ENCODE assay signal across 8 cellular contexts in the genomic region with DNA sequence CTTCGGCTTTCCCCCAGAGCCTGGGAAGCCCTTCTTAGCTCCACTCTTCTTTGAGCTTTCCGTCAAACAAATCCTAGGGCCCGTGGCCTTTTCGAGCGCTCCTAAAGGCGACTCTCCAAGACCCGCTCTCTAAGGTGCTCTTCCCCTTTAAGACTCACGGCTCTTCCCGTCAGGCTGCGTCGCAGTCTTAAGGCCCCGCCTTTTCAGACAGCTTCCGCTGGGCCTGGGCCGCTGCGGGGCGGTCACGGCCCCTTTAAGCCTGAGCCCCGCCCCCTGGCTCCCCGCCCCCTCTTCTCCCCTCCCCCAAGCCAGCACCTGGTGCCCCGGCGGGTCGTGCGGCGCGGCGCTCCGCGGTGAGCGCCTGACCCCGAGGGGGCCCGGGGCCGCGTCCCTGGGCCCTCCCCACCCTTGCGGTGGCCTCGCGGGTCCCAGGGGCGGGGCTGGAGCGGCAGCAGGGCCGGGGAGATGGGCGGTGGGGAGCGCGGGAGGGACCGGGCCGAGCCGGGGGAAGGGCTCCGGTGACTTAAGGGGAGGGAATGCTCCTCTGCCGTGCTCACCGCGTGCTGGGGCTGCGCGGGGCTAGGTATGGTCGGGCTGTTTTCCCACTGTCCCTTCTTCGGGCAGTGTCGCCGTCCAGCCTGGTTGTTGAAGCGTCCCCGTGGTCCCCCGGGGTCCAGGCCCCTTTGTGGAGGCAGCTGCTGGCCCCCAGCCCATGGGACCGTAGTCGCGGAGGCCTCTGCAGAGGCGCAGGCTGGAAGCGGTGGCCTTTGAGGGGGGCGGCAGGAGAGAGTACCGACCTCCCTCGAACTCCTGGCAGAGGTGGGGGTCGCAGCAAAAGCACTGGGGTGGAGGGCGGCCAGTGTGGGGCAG.
DNase-seq lines count a peak whose midpoint lies in the region; ATAC-seq and TF ChIP-seq lines count a peak whose summit lies in the region.

TSS of gene PEX5 (plus strand) at position 289 of the 870 bp plus-strand sequence. CDS start 692 bp downstream, outside the sequence.

- TF ChIP-seq POLR2A in NB4 (IDR thresholded peaks at IDR 0.05; ENCODE audit: extremely low read depth, insufficient read length) = peak; percentile 37

- no peaks in the 10 kb centered on the region for H3K27me3 ChIP-seq in GM06990 (replicated peaks; ENCODE audit: control insufficient read depth, insufficient read depth, low read length)

- no peaks in the 10 kb centered on the region for H3K27me3 Mint-ChIP-seq in activated naive CD4-positive, alpha-beta T cell treated with anti-CD3 and anti-CD28 coated beads, Interleukin-2, amount 50 U/mL, for 24 hours

- H3K4me3 ChIP-seq in GM06990 (replicated peaks; ENCODE audit: low read depth, low read length) = peak within 1 kb of the TSS; percentile 79
- H3K4me3 ChIP-seq in NB4 (ENCODE audit: low read depth, low read length) = peak within 1 kb of the TSS; percentile 71

- TF ChIP-seq CTCF in GM06990 (IDR thresholded peaks at IDR 0.05; ENCODE audit: insufficient read depth, low read length, poor library complexity, severe bottlenecking) (no peak), NB4 (IDR thresholded peaks at IDR 0.05; ENCODE audit: low read depth, low read length) (no peak)

- peaks cover 10% of the 10 kb centered on the region for H3K36me3 Mint-ChIP-seq in activated naive CD4-positive, alpha-beta T cell treated with anti-CD3 and anti-CD28 coated beads, Interleukin-2, amount 50 U/mL, for 24 hours

- H3K27ac Mint-ChIP-seq in activated naive CD4-positive, alpha-beta T cell treated with anti-CD3 and anti-CD28 coated beads, Interleukin-2, amount 50 U/mL, for 24 hours = peak within 1 kb of the TSS; percentile 98

- H3K4me1 Mint-ChIP-seq in activated naive CD4-positive, alpha-beta T cell treated with anti-CD3 and anti-CD28 coated beads, Interleukin-2, amount 50 U/mL, for 24 hours = peaks cover 43% of the 10 kb centered on the region

- ATAC-seq in HG02571 (IDR thresholded peaks at IDR 0.05; ENCODE audit: unreplicated experiment) = peak; percentile 98
- peak; percentile 97 for ATAC-seq in SK-N-SH treated with all-trans-retinoic acid at 6 μM for 48 hours

- H3K9me3 Mint-ChIP-seq in activated naive CD4-positive, alpha-beta T cell treated with anti-CD3 and anti-CD28 coated beads, Interleukin-2, amount 50 U/mL, for 24 hours = no peaks in the 10 kb centered on the region

- peak within 1 kb of the TSS; percentile 92 for H3K4me3 Mint-ChIP-seq in activated naive CD4-positive, alpha-beta T cell treated with anti-CD3 and anti-CD28 coated beads, Interleukin-2, amount 50 U/mL, for 24 hours

- H3K36me3 ChIP-seq in GM06990 (ENCODE audit: control insufficient read depth, insufficient read depth, low read length) = no peaks in the 10 kb centered on the region; the same call in 1 of the 2 replicates

- peak; percentile 88 for DNase-seq in GM06990 (ENCODE audit: extremely low read depth, insufficient read length)
- peak; percentile 94 for DNase-seq in NB4 (ENCODE audit: low read depth)
- DNase-seq in globus pallidus (ENCODE audit: low spot score) = peak; percentile 93
- peak in 55 of 56 donors; percentile 48 to 94 (median 83) for DNase-seq in nucleus accumbens (lab: John Stamatoyannopoulos, UW)
- peak; percentile 96 for DNase-seq in superior temporal gyrus (ENCODE audit: extremely low spot score)

TF ChIP-seq in SK-N-SH treated with all-trans-retinoic acid at 6 μM for 48 hours, 23 proteins besides CTCF, POLR2A, EP300 and RAD21:
- no peak for TF ChIP-seq ARNTL (CRISPR knock-in tag; IDR thresholded peaks at IDR 0.05; ENCODE audit: borderline replicate concordance, low read depth)
- TF ChIP-seq ZNF8 (CRISPR knock-in tag; IDR thresholded peaks at IDR 0.05) = no peak
- TF ChIP-seq POU6F1 (CRISPR knock-in tag; IDR thresholded peaks at IDR 0.05; ENCODE audit: borderline replicate concordance, low read depth) = no peak
- TF ChIP-seq CSDC2 (CRISPR knock-in tag; IDR thresholded peaks at IDR 0.05) = no peak
- no peak for TF ChIP-seq PPARA (CRISPR knock-in tag; IDR thresholded peaks at IDR 0.05; ENCODE audit: borderline replicate concordance)
- no peak for TF ChIP-seq ESRRG (CRISPR knock-in tag; IDR thresholded peaks at IDR 0.05)
- TF ChIP-seq TCF4 (CRISPR knock-in tag; IDR thresholded peaks at IDR 0.05; ENCODE audit: borderline replicate concordance) = no peak
- no peak for TF ChIP-seq PATZ1 (CRISPR knock-in tag; IDR thresholded peaks at IDR 0.05; ENCODE audit: borderline replicate concordance)
- no peak for TF ChIP-seq ZFP30 (CRISPR knock-in tag; IDR thresholded peaks at IDR 0.05)
- no peak for TF ChIP-seq ZNF70 (CRISPR knock-in tag; IDR thresholded peaks at IDR 0.05)
- no peak for TF ChIP-seq TOX (CRISPR knock-in tag; IDR thresholded peaks at IDR 0.05; ENCODE audit: borderline replicate concordance)
- TF ChIP-seq ZFP3 (CRISPR knock-in tag; IDR thresholded peaks at IDR 0.05) = no peak
- TF ChIP-seq CSRNP3 (CRISPR knock-in tag; IDR thresholded peaks at IDR 0.05) = no peak
- TF ChIP-seq SNAI2 (CRISPR knock-in tag; IDR thresholded peaks at IDR 0.05) = no peak
- no peak for TF ChIP-seq GLIS3 (CRISPR knock-in tag; IDR thresholded peaks at IDR 0.05)
- TF ChIP-seq ISL1 (CRISPR knock-in tag; IDR thresholded peaks at IDR 0.05) = no peak

Comparison
In these comparisons a context has a peak if more than half of its experiments do, and no peak if none do; other contexts are left out.
1. Peak in every context shown above with its lines: DNase-seq, ATAC-seq and H3K4me3 ChIP-seq.